6 cellular contexts compared by ENCODE assay signal in the genomic region with DNA sequence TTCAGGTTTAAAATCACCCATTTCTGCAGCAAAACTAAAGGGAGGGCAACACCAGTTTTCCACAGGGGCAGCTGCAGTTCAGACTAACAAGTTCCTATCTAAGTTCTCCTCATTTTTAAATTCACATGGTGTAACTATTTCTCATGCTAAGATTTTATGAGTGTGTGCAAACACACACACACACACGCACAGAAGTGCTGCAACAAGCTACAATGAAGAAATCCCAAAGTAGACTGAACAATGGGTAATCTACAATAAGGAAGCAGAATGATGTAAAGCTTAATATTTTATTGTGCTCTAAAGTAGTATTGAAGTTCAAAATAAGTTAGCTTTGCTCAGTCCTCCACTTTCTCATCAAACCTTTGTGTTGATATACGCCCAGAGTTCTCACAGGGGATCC.
A peak's percentile ranks its signal among the peaks of the same experiment; 100 is the strongest.
DNase-seq lines count a peak whose midpoint lies in the region; ATAC-seq and TF ChIP-seq lines count a peak whose summit lies in the region.
"Not testable (repeated sequence)": the region's sequence is repeated elsewhere in the genome, so short reads cannot be mapped to it uniquely, and the experiment has no call there.

No MANE protein-coding gene starts in this region.

- not testable (repeated sequence) for H3K27me3 ChIP-seq in endodermal cell (ENCODE audit: control insufficient read depth, insufficient read depth, low read length, poor library complexity, severe bottlenecking); transverse colon

- TF ChIP-seq POLR2A in transverse colon (IDR thresholded peaks at IDR 0.05): not testable (repeated sequence)

- TF ChIP-seq CTCF in endodermal cell (conservative IDR thresholded peaks at IDR 0.05); mucosa of descending colon (IDR thresholded peaks at IDR 0.05); transverse colon (IDR thresholded peaks at IDR 0.05): not testable (repeated sequence)

- not testable (repeated sequence) for H3K4me3 Mint-ChIP-seq in endodermal cell

- not testable (repeated sequence) for H3K36me3 Mint-ChIP-seq in endodermal cell (ENCODE audit: low read depth)

- peak; percentile 0 for DNase-seq in RPMI8226
- peak; percentile 9 for DNase-seq in endodermal cell
- DNase-seq in left colon: peak in 1 of 2 donors; percentile 16
- peak in 1 of 3 donors; percentile 3 for DNase-seq in mucosa of descending colon
- DNase-seq in superior temporal gyrus (ENCODE audit: extremely low spot score): peak; percentile 3
- DNase-seq in transverse colon: peak; percentile 16

- intact Hi-C loops in left colon (cut with DNase I, micrococcal nuclease); mucosa of descending colon (cut with DNase I, micrococcal nuclease); transverse colon (cut with DNase I; ENCODE audit: low total_unique reads): not testable (repeated sequence)

- not testable (repeated sequence) for H3K9ac ChIP-seq in endodermal cell (ENCODE audit: extremely low read depth, low read length, poor library complexity, severe bottlenecking)

- H3K4me1 Mint-ChIP-seq in endodermal cell: not testable (repeated sequence)

- not testable (repeated sequence) for H3K9me3 ChIP-seq in endodermal cell (ENCODE audit: control insufficient read depth, low read length); mucosa of descending colon; transverse colon

- H3K9me3 Mint-ChIP-seq in endodermal cell: not testable (repeated sequence)

- not testable (repeated sequence) for TF ChIP-seq EP300 in transverse colon (IDR thresholded peaks at IDR 0.05; ENCODE audit: low read depth)

- H3K27ac ChIP-seq in endodermal cell (ENCODE audit: low read depth, low read length); transverse colon: not testable (repeated sequence)

- not testable (repeated sequence) for H3K36me3 ChIP-seq in endodermal cell (ENCODE audit: control insufficient read depth, insufficient read depth, low read length); mucosa of descending colon (ENCODE audit: low read depth); transverse colon

- H3K27me3 Mint-ChIP-seq in endodermal cell (ENCODE audit: insufficient read depth): not testable (repeated sequence)

- ATAC-seq in left colon (peak; percentile 85), mucosa of descending colon (peak; percentile 81)

- in situ Hi-C loops in transverse colon (cut with MboI; ENCODE audit: low pct_ligation_motif_present in 1 of 4, low pct_unique_long_range_greater_than_20kb in 1 of 4, low sequenced_read_pairs in 3 of 4): not testable (repeated sequence)

- not testable (repeated sequence) for H3K27ac Mint-ChIP-seq in endodermal cell

- H3K4me1 ChIP-seq in endodermal cell (ENCODE audit: control insufficient read depth, insufficient read depth, low read length); mucosa of descending colon (ENCODE audit: low read depth); transverse colon: not testable (repeated sequence)

- no CpG with 5 or more reads among the region's 2 CpGs for WGBS in endodermal cell (ENCODE audit: insufficient coverage in 1 of 2, insufficient read length in 1 of 2), 2 experiments
- 46 to 63% methylated on average over 1 of the region's 2 CpGs for WGBS in transverse colon (ENCODE audit: low coverage in 1 of 2), 2 donors

- not testable (repeated sequence) for H3K4me3 ChIP-seq in endodermal cell (ENCODE audit: low read length); mucosa of descending colon; transverse colon
